16 cellular contexts compared by ENCODE assay signal in the genomic region with DNA sequence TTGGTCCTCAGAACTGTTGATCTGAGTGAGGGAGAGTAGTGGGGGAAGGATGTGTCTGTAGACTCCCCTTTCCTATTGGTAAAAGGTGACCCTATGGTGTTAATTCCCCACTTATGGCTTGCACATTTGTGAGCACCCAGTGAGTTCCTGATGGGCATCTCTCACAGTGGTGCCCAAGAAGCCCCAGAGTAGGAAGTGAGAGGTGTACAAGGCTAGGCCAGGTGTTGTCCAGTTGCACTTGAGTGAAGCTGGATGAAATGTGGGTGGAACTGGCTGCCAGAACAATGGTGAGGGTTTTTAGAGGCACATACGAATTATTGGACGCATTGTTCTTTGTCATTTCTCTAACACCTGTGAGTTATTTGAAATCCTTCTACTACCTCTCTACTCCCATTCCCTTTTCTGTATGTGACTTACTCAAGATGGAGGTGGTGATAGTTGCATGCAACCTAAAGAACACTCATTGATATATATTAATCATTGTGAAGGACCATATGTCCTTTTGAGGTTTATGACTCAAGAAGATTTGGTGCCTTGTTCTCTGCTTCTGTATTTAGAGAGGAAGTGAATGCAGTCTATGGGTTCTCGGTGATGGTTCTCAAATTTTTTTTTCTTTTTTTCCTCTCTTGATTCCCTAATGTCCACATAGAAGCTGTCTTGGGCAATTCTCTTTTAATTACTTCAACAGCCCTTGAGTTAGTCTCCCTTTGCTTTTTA.
DNase-seq lines count a peak whose midpoint lies in the region; ATAC-seq lines count a peak whose summit lies in the region.
"Had no signal": no experiment of that assay in that cellular context is flagged by ENCODE, and none has a peak within 500 bp of the region (broad histone marks: within the 10 kb centered on the region; RNA-seq: fewer than 3 reads in every experiment).

No MANE protein-coding gene starts in this region.

- H3K9me3 Mint-ChIP-seq in memory B cell = no peaks in the 10 kb centered on the region

- H3K27me3 Mint-ChIP-seq in memory B cell = no peaks in the 10 kb centered on the region

- DNase-seq in memory B cell (ENCODE audit: low spot score in 2 of 2) (no peak), UCSD-AML1 (lab: John Stamatoyannopoulos, UW; ENCODE audit: unreplicated experiment) (no peak), GOT3 (lab: John Stamatoyannopoulos, UW) (no peak), DMS153 treated with DMSO at 0.1 percent for 48 hours (lab: John Stamatoyannopoulos, UW; ENCODE audit: unreplicated experiment) (no peak), NCI-H1092 (lab: John Stamatoyannopoulos, UW) (no peak)
- DNase-seq: activated CD8-positive, alpha-beta memory T cell treated with anti-CD3 and anti-CD28 coated beads for 24 hours; activated naive CD4-positive, alpha-beta T cell treated with Interleukin-2 at 50 U/mL for 16 hours; foreskin keratinocyte; IMR-90; midbrain; NCI-H1436; NCI-H748 treated with DMSO at 0.1 percent for 48 hours; SIG-M5 had no signal

- H3K36me3 Mint-ChIP-seq in memory B cell = no peaks in the 10 kb centered on the region

- peaks cover 26% of the 10 kb centered on the region for H3K4me1 Mint-ChIP-seq in memory B cell

- ATAC-seq in GM19035 (IDR thresholded peaks at IDR 0.05; ENCODE audit: unreplicated experiment) (peak; percentile 42), GM21786 (IDR thresholded peaks at IDR 0.05; ENCODE audit: unreplicated experiment) (peak; percentile 47), HG03095 (IDR thresholded peaks at IDR 0.05; ENCODE audit: unreplicated experiment) (peak; percentile 58), memory B cell (ENCODE audit: low read depth) (peak; percentile 39)
- ATAC-seq: foreskin keratinocyte had no signal

- H3K27ac Mint-ChIP-seq in memory B cell = no peak overlapping the region

- no peak overlapping the region for H3K4me3 Mint-ChIP-seq in memory B cell
